ENCODE assay signal across 21 cellular contexts in the genomic region with DNA sequence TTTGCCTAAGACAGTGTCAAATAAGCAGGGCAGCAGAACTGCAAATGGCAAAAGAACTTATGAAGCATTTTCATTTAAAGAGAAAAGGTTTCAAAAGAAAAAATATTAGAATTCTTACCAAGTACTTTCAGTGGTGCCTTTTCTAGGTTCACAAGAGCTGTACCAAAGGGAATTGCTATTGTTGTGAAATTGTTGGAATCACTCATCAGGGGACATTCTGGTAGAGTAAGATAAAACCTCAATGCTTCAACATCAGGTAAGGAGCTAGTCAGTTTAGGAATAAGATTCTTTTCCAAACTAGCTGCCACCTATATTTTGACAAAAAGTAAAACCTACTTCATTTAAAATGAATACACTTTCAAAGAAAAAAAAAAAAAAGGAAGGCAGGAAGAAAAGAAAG.
A peak's percentile ranks its signal among the peaks of the same experiment; 100 is the strongest.
DNase-seq lines count a peak whose midpoint lies in the region; ATAC-seq, FAIRE-seq and TF ChIP-seq lines count a peak whose summit lies in the region.
"Had no signal": no experiment of that assay in that cellular context is flagged by ENCODE, and none has a peak within 500 bp of the region (broad histone marks: within the 10 kb centered on the region; RNA-seq: fewer than 3 reads in every experiment).

No MANE protein-coding gene starts in this region.

- FAIRE-seq in H54 (lab: Jason Lieb, UNC) = peak; percentile 36
- FAIRE-seq in K562 (lab: Jason Lieb, UNC) = no peak
- FAIRE-seq: HTR-8/SVneo had no signal

- intact Hi-C loops in K562 (cut with micrococcal nuclease) = no loop called here

- no TSS peak for BruUV-seq in K562 (replicated peaks; lab: Mats Ljungman, UMichigan)

- H3K4me1 ChIP-seq in K562 (replicated peaks in 1 of 2; ENCODE audit: control insufficient read depth in 2 of 2, insufficient read depth in 2 of 2, low read length in 2 of 2) (no peaks in the 10 kb centered on the region), Peyer's patch (no peaks in the 10 kb centered on the region)
- H3K4me1 ChIP-seq: BLaER1 had no signal

- no peaks in the 10 kb centered on the region for H3K79me2 ChIP-seq in K562 (ENCODE audit: control insufficient read depth, insufficient read depth, low read length)

- POLR2A ChIA-PET in K562 (lab: Yijun Ruan, JAX) = no interaction called here

- no peaks in the 10 kb centered on the region for H3K27me3 Mint-ChIP-seq in stimulated activated naive CD8-positive, alpha-beta T cell treated with anti-CD3 and anti-CD28 coated beads, Interleukin-15, amount 100 ng/mL, for 72 hours

- no peak for ATAC-seq in stimulated activated naive CD8-positive, alpha-beta T cell treated with anti-CD3 and anti-CD28 coated beads, Interleukin-15, amount 100 ng/mL, for 72 hours
- ATAC-seq in stimulated activated naive CD8-positive, alpha-beta T cell treated with anti-CD3 and anti-CD28 coated beads, Interleukin-15, Interleukin-2, amounts not matched to agents 100 U/mL and 50 U/mL, for 24 hours = no peak
- peak; percentile 55; the same call in 2 of the 3 replicates for ATAC-seq in K562
- ATAC-seq: Panc1 had no signal

- no peak for DNase-seq in stimulated activated naive CD8-positive, alpha-beta T cell treated with anti-CD3 and anti-CD28 coated beads, Interleukin-15, amount 100 ng/mL, for 72 hours
- DNase-seq in stimulated activated naive CD8-positive, alpha-beta T cell treated with anti-CD3 and anti-CD28 coated beads, Interleukin-15, Interleukin-2, amounts not matched to agents 100 U/mL and 50 U/mL, for 24 hours = no peak
- no peak for DNase-seq in H54 (ENCODE audit: insufficient read length, low spot score)
- peak in 1 of 4 experiments; percentile 4 for DNase-seq in K562 (ENCODE audit: extremely low read depth in 1 of 4, low spot score in 3 of 4)
- no peak for DNase-seq in Peyer's patch
- no peak for DNase-seq in NCI-H1694 (lab: John Stamatoyannopoulos, UW)
- DNase-seq in NCI-H1417 treated with DMSO at 0.1 percent for 48 hours (lab: John Stamatoyannopoulos, UW) = no peak
- DNase-seq: Calu3, DND-41, H7, KG1, MG63, NCI-H1105 treated with DMSO at 0.1 percent for 48 hours, NCI-H2081, NCI-H2227 treated with DMSO at 0.1 percent for 48 hours, NCI-H526 treated with DMSO at 0.1 percent for 48 hours, SIG-M5 had no signal

- TF ChIP-seq POLR2A in H54 (IDR thresholded peaks at IDR 0.05; ENCODE audit: low read depth, low read length) (no peak), K562 (conservative IDR thresholded peaks at IDR 0.05) (no peak), Peyer's patch (IDR thresholded peaks at IDR 0.05) (no peak)

- no peaks in the 10 kb centered on the region for H3K9me1 ChIP-seq in K562 (ENCODE audit: control insufficient read depth, insufficient read depth, low read length)

- H3K4me2 ChIP-seq in K562 (ENCODE audit: insufficient read depth, low read length) = no peak overlapping the region
- H3K4me2 ChIP-seq: BLaER1 had no signal

- in situ Hi-C loops in K562 (cut with MboI) = no loop called here

- H3K4me3 Mint-ChIP-seq in stimulated activated naive CD8-positive, alpha-beta T cell treated with anti-CD3 and anti-CD28 coated beads, Interleukin-15, amount 100 ng/mL, for 72 hours = no peak overlapping the region

- no peak overlapping the region for H2AFZ ChIP-seq in K562 (ENCODE audit: low read depth, low read length)

- H4K20me1 ChIP-seq in K562 (replicated peaks; ENCODE audit: control insufficient read depth, insufficient read depth, low read length) = no peaks in the 10 kb centered on the region
- H4K20me1 ChIP-seq: BLaER1 had no signal

- H3K27ac Mint-ChIP-seq in stimulated activated naive CD8-positive, alpha-beta T cell treated with anti-CD3 and anti-CD28 coated beads, Interleukin-15, amount 100 ng/mL, for 72 hours = peak overlapping the region; percentile 19 to 42

- H3K27ac ChIP-seq in K562 (ENCODE audit: extremely low read depth, low read depth, low read length) (no peak overlapping the region), Peyer's patch (no peak overlapping the region)
- H3K27ac ChIP-seq: BLaER1, SK-N-MC had no signal

- H3K9me3 ChIP-seq in K562 (replicated peaks; ENCODE audit: control insufficient read depth, insufficient read depth, low read depth, low read length) (no peaks in the 10 kb centered on the region), Peyer's patch (no peaks in the 10 kb centered on the region)
- H3K9me3 ChIP-seq: BLaER1, MG63 had no signal

- no peak overlapping the region for H3K9ac ChIP-seq in K562 (ENCODE audit: insufficient read depth in 1 of 2, low read depth in 2 of 2, low read length in 2 of 2)
- H3K9ac ChIP-seq: BLaER1 had no signal

- H3K27me3 ChIP-seq in K562 (ENCODE audit: control insufficient read depth in 2 of 2, insufficient read depth in 2 of 2, low read length in 2 of 2) (no peaks in the 10 kb centered on the region), Peyer's patch (no peaks in the 10 kb centered on the region)
- H3K27me3 ChIP-seq: BLaER1, MG63 had no signal

- TF ChIP-seq RAD21 in K562 (CRISPR knock-in tag; conservative IDR thresholded peaks at IDR 0.05 in 1 of 2, IDR thresholded peaks at IDR 0.05 in 1 of 2) = no peak

- H3K36me3 ChIP-seq in K562 (ENCODE audit: control insufficient read depth, insufficient read depth, low read length) = peaks cover 42% of the 10 kb centered on the region; the same call in 2 of the 3 replicates
- H3K36me3 ChIP-seq in Peyer's patch = peaks cover 0 to 58% (median 0%) of the 10 kb centered on the region in 3 donors

- no peak for TF ChIP-seq EP300 in K562 (IDR thresholded peaks at IDR 0.05; ENCODE audit: low read length)

- CTCF ChIA-PET in K562 (lab: Yijun Ruan, JAX; ENCODE audit: low intra/inter-chr PET ratio) = interaction anchor here (0.5 kb wide), 1 partner anchor 385 kb away, joined by 3 read pairs; no protein-coding TSS in a partner anchor

- H3K9me3 Mint-ChIP-seq in stimulated activated naive CD8-positive, alpha-beta T cell treated with anti-CD3 and anti-CD28 coated beads, Interleukin-15, amount 100 ng/mL, for 72 hours = no peaks in the 10 kb centered on the region

- TF ChIP-seq CTCF in K562 (IDR thresholded peaks at IDR 0.05 in 2 of 3, conservative IDR thresholded peaks at IDR 0.05 in 1 of 3; ENCODE audit: insufficient read depth in 2 of 3, low read depth in 1 of 3, low read length in 3 of 3) (no peak), Peyer's patch (IDR thresholded peaks at IDR 0.05) (no peak)

- H3K4me3 ChIP-seq in K562 = no peak overlapping the region
- H3K4me3 ChIP-seq in Peyer's patch = no peak overlapping the region
- H3K4me3 ChIP-seq: BLaER1, MG63, SK-N-MC had no signal

- H3K4me1 Mint-ChIP-seq in stimulated activated naive CD8-positive, alpha-beta T cell treated with anti-CD3 and anti-CD28 coated beads, Interleukin-15, amount 100 ng/mL, for 72 hours = no peaks in the 10 kb centered on the region

TF ChIP-seq in K562, 482 proteins besides CTCF, POLR2A, EP300 and RAD21 (continues in another document):
- TF ChIP-seq, protein P1, sequence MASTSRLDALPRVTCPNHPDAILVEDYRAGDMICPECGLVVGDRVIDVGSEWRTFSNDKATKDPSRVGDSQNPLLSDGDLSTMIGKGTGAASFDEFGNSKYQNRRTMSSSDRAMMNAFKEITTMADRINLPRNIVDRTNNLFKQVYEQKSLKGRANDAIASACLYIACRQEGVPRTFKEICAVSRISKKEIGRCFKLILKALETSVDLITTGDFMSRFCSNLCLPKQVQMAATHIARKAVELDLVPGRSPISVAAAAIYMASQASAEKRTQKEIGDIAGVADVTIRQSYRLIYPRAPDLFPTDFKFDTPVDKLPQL (IDR thresholded peaks at IDR 0.05; ENCODE audit: extremely low read depth, insufficient read length) = no peak
- no peak for TF ChIP-seq ZKSCAN8 (CRISPR knock-in tag; IDR thresholded peaks at IDR 0.05)
- TF ChIP-seq ARID1B (IDR thresholded peaks at IDR 0.05) = 0 out of 2 replicates have a peak, but pooled peaks have one; percentile 14
- TF ChIP-seq, protein P2, sequence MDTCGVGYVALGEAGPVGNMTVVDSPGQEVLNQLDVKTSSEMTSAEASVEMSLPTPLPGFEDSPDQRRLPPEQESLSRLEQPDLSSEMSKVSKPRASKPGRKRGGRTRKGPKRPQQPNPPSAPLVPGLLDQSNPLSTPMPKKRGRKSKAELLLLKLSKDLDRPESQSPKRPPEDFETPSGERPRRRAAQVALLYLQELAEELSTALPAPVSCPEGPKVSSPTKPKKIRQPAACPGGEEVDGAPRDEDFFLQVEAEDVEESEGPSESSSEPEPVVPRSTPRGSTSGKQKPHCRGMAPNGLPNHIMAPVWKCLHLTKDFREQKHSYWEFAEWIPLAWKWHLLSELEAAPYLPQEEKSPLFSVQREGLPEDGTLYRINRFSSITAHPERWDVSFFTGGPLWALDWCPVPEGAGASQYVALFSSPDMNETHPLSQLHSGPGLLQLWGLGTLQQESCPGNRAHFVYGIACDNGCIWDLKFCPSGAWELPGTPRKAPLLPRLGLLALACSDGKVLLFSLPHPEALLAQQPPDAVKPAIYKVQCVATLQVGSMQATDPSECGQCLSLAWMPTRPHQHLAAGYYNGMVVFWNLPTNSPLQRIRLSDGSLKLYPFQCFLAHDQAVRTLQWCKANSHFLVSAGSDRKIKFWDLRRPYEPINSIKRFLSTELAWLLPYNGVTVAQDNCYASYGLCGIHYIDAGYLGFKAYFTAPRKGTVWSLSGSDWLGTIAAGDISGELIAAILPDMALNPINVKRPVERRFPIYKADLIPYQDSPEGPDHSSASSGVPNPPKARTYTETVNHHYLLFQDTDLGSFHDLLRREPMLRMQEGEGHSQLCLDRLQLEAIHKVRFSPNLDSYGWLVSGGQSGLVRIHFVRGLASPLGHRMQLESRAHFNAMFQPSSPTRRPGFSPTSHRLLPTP (IDR thresholded peaks at IDR 0.05; ENCODE audit: borderline replicate concordance, extremely low read depth, insufficient read length) = no peak
- TF ChIP-seq, protein P3, sequence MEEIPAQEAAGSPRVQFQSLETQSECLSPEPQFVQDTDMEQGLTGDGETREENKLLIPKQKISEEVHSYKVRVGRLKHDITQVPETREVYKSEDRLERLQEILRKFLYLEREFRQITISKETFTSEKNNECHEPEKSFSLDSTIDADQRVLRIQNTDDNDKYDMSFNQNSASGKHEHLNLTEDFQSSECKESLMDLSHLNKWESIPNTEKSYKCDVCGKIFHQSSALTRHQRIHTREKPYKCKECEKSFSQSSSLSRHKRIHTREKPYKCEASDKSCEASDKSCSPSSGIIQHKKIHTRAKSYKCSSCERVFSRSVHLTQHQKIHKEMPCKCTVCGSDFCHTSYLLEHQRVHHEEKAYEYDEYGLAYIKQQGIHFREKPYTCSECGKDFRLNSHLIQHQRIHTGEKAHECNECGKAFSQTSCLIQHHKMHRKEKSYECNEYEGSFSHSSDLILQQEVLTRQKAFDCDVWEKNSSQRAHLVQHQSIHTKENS (CRISPR knock-in tag; IDR thresholded peaks at IDR 0.05) = no peak
- TF ChIP-seq CEBPB (tag; IDR thresholded peaks at IDR 0.05) = peak; percentile 41
- TF ChIP-seq NFE2L1 (tag; IDR thresholded peaks at IDR 0.05; ENCODE audit: borderline replicate concordance, low read depth) = no peak
- TF ChIP-seq TCF3 (CRISPR knock-in tag; IDR thresholded peaks at IDR 0.05) = peak; percentile 47; the same call in 1 of the 2 replicates
- TF ChIP-seq HLTF (IDR thresholded peaks at IDR 0.05) = no peak
- no peak for TF ChIP-seq CREM (IDR thresholded peaks at IDR 0.05; ENCODE audit: low read depth)
- no peak for TF ChIP-seq TEAD2 (tag; IDR thresholded peaks at IDR 0.05)
- TF ChIP-seq RBM34 (IDR thresholded peaks at IDR 0.05; ENCODE audit: borderline replicate concordance, insufficient read depth, low read length) = no peak
